ENCODE assay signal across 24 cellular contexts in the genomic region with DNA sequence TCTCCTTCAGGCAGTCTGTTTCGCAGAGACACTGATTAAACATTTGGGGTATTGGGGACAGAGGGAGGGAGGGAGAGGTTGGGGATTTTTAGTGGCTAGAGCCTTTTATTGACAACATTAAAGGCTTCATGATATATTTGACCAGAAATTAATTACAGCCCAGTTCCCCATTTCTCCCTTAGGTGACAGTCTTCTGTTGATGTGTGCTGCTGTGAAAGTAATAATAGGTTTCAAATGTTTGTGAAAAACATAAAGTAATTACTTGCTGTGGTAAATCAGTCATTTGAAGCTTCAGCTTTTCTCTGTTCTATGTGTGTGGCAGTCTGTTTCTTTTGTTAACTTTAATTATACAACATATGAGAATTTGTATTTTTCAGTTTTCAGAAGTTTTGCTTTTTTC.
A peak's percentile ranks its signal among the peaks of the same experiment; 100 is the strongest.
DNase-seq lines count a peak whose midpoint lies in the region; TF ChIP-seq lines count a peak whose summit lies in the region.
"Had no signal": no experiment of that assay in that cellular context is flagged by ENCODE, and none has a peak within 500 bp of the region (broad histone marks: within the 10 kb centered on the region; RNA-seq: fewer than 3 reads in every experiment).

No MANE protein-coding gene starts in this region.

- no peaks in the 10 kb centered on the region for H3K27me3 Mint-ChIP-seq in HFFc6 (ENCODE audit: insufficient read depth)

- no peaks in the 10 kb centered on the region for H3K9me3 Mint-ChIP-seq in HFFc6
- H3K9me3 Mint-ChIP-seq: CD8-positive, alpha-beta T cell had no signal

- H3K9ac ChIP-seq in OCI-LY3 (ENCODE audit: low read length): no peak overlapping the region
- H3K9ac ChIP-seq: BLaER1 treated with 17β-estradiol and CSF1 and Interleukin-3, amounts not matched to agents 10 nM and 100 nM; GM23248; SK-N-SH had no signal

- no peaks in the 10 kb centered on the region for H3K36me3 Mint-ChIP-seq in HFFc6 (ENCODE audit: low read depth)

- DNase-seq in NCI-H146 (lab: John Stamatoyannopoulos, UW) (peak; percentile 3), NCI-H146 treated with DMSO at 0.1 percent for 48 hours (lab: John Stamatoyannopoulos, UW; ENCODE audit: unreplicated experiment) (no peak), NCI-H1417 treated with DMSO at 0.1 percent for 48 hours (lab: John Stamatoyannopoulos, UW) (peak; percentile 85), HFFc6 (no peak), caudate nucleus (lab: John Stamatoyannopoulos, UW) (no peak), tibial artery (no peak)
- DNase-seq: 8988T; Calu3; CD8-positive, alpha-beta T cell; DMS153; GF-D8; KG1; NCI-H1105; NCI-H187; NCI-H345; NCI-H524; PC-9; RPMI8226; SK-N-SH; T-helper 2 cell had no signal

- H3K4me3 Mint-ChIP-seq in HFFc6: no peak overlapping the region
- H3K4me3 Mint-ChIP-seq: CD8-positive, alpha-beta T cell had no signal

- no peaks in the 10 kb centered on the region for H4K20me1 ChIP-seq in OCI-LY3 (ENCODE audit: insufficient read depth, low read length)
- H4K20me1 ChIP-seq: BLaER1 treated with 17β-estradiol and CSF1 and Interleukin-3, amounts not matched to agents 10 nM and 100 nM had no signal

- no peaks in the 10 kb centered on the region for H3K79me2 ChIP-seq in OCI-LY3 (ENCODE audit: low read length)

- H3K9me3 ChIP-seq in OCI-LY3 (ENCODE audit: insufficient read depth, low read length): no peaks in the 10 kb centered on the region
- H3K9me3 ChIP-seq in tibial artery: no peaks in the 10 kb centered on the region
- H3K9me3 ChIP-seq: BLaER1 treated with 17β-estradiol and CSF1 and Interleukin-3, amounts not matched to agents 10 nM and 100 nM; HAP-1; SK-N-SH had no signal

- H3K4me2 ChIP-seq in OCI-LY3 (ENCODE audit: low read length): no peak overlapping the region
- H3K4me2 ChIP-seq: BLaER1 treated with 17β-estradiol and CSF1 and Interleukin-3, amounts not matched to agents 10 nM and 100 nM; PC-9; SK-N-SH had no signal

- H3K27me3 ChIP-seq in OCI-LY3 (ENCODE audit: low read depth, low read length) (no peaks in the 10 kb centered on the region), tibial artery (no peaks in the 10 kb centered on the region)
- H3K27me3 ChIP-seq: BLaER1 treated with 17β-estradiol and CSF1 and Interleukin-3, amounts not matched to agents 10 nM and 100 nM had no signal

- H2AFZ ChIP-seq in OCI-LY3 (ENCODE audit: low read depth, low read length): no peak overlapping the region
- H2AFZ ChIP-seq: GM23248, PC-9 had no signal

- H3K4me3 ChIP-seq in OCI-LY3 (ENCODE audit: low read length) (no peak overlapping the region), tibial artery (no peak overlapping the region)
- H3K4me3 ChIP-seq: BLaER1 treated with 17β-estradiol and CSF1 and Interleukin-3, amounts not matched to agents 10 nM and 100 nM; GM23248; HAP-1; PC-9 had no signal

- H3K36me3 ChIP-seq in OCI-LY3 (replicated peaks; ENCODE audit: low read depth, low read length): no peaks in the 10 kb centered on the region
- H3K36me3 ChIP-seq in tibial artery: no peaks in the 10 kb centered on the region
- H3K36me3 ChIP-seq: HAP-1 had no signal

- intact Hi-C loops in tibial artery (cut with DNase I; ENCODE audit: low total_unique reads): no loop called here

- H3K4me1 ChIP-seq in OCI-LY3 (ENCODE audit: low read length) (no peaks in the 10 kb centered on the region), tibial artery (peaks cover 0 to 6% (median 0%) of the 10 kb centered on the region in 4 donors)
- H3K4me1 ChIP-seq: BLaER1 treated with 17β-estradiol and CSF1 and Interleukin-3, amounts not matched to agents 10 nM and 100 nM; HAP-1 had no signal

- TF ChIP-seq CTCF in OCI-LY3 (IDR thresholded peaks at IDR 0.05; ENCODE audit: low read depth, low read length) (peak; percentile 10), HFFc6 (IDR thresholded peaks at IDR 0.05) (no peak), tibial artery (IDR thresholded peaks at IDR 0.05) (no peak)

- H3K27ac ChIP-seq in OCI-LY3 (ENCODE audit: low read length) (no peak overlapping the region), caudate nucleus (ENCODE audit: low read depth, low read length) (no peak overlapping the region), tibial artery (no peak overlapping the region)
- H3K27ac ChIP-seq: BLaER1 treated with 17β-estradiol and CSF1 and Interleukin-3, amounts not matched to agents 10 nM and 100 nM; GM23248; PC-9 had no signal

- H3K27ac Mint-ChIP-seq in HFFc6: no peak overlapping the region
- H3K27ac Mint-ChIP-seq: CD8-positive, alpha-beta T cell had no signal

- no peaks in the 10 kb centered on the region for H3K4me1 Mint-ChIP-seq in HFFc6 (ENCODE audit: low read depth)

Comparison
In these comparisons a context has a peak if more than half of its experiments do, and no peak if none do; other contexts are left out.
1. DNase-seq: peak in NCI-H146 (single experiment) and NCI-H1417 treated with DMSO at 0.1 percent for 48 hours (single experiment); none in NCI-H146 treated with DMSO at 0.1 percent for 48 hours (single experiment), HFFc6 (single experiment), caudate nucleus (0 of 61) and tibial artery (0 of 2).